In genomic region chr14:29643415-29644206, GRCh38 we compare ENCODE assay signal across 1 cellular context.
TF ChIP-seq lines count a peak whose summit lies in the region.

No MANE protein-coding gene starts in this region.

TF ChIP-seq in K562, 482 proteins besides CTCF, POLR2A, EP300 and RAD21 (continued from another document):
- TF ChIP-seq GATAD2B (IDR thresholded peaks at IDR 0.05; ENCODE audit: borderline replicate concordance), result 0 out of 2 replicates have a peak, but pooled peaks have one; percentile 40
- no peak for TF ChIP-seq PRMT5 (CRISPR knock-in tag; IDR thresholded peaks at IDR 0.05)
- peak; percentile 90 for TF ChIP-seq NFE2 (IDR thresholded peaks at IDR 0.05; ENCODE audit: low read depth)
- no peak for TF ChIP-seq MECOM (CRISPR knock-in tag; IDR thresholded peaks at IDR 0.05)
- TF ChIP-seq MLLT1 (IDR thresholded peaks at IDR 0.05), result no peak
- no peak for TF ChIP-seq PRPF4 (IDR thresholded peaks at IDR 0.05; ENCODE audit: insufficient read depth, low read depth, low read length, poor library complexity, severe bottlenecking)
- no peak for TF ChIP-seq ZKSCAN8 (CRISPR knock-in tag; IDR thresholded peaks at IDR 0.05)
- TF ChIP-seq SMARCE1 (IDR thresholded peaks at IDR 0.05), result 0 out of 2 replicates have a peak, but pooled peaks have one; percentile 16
- TF ChIP-seq PKNOX1 (IDR thresholded peaks at IDR 0.05), result no peak
- TF ChIP-seq ATF2 (CRISPR knock-in tag; IDR thresholded peaks at IDR 0.05), result no peak
- TF ChIP-seq SMAD4 (CRISPR knock-in tag; conservative IDR thresholded peaks at IDR 0.05), result 0 out of 2 replicates have a peak, but pooled peaks have one; percentile 22
- TF ChIP-seq ZNF316 (IDR thresholded peaks at IDR 0.05), result peak; percentile 99
- TF ChIP-seq ZNF79 (CRISPR knock-in tag; IDR thresholded peaks at IDR 0.05; ENCODE audit: low read depth), result no peak
- no peak for TF ChIP-seq XRCC3 (IDR thresholded peaks at IDR 0.05)
- TF ChIP-seq RUNX1 (IDR thresholded peaks at IDR 0.05; ENCODE audit: low read depth), result no peak
- TF ChIP-seq ZNF217 (CRISPR knock-in tag; IDR thresholded peaks at IDR 0.05), result no peak
- no peak for TF ChIP-seq TBP (optimal IDR thresholded peaks at IDR 0.05; ENCODE audit: low read depth, low read length)
- no peak for TF ChIP-seq ARHGAP35 (IDR thresholded peaks at IDR 0.05; ENCODE audit: partially characterized antibody)
- TF ChIP-seq FOXJ3 (CRISPR knock-in tag; IDR thresholded peaks at IDR 0.05), result no peak
- no peak for TF ChIP-seq ZNF445 (CRISPR knock-in tag; IDR thresholded peaks at IDR 0.05; ENCODE audit: low read depth)
- TF ChIP-seq KDM1A (IDR thresholded peaks at IDR 0.05), result no peak
- TF ChIP-seq ZNF766 (CRISPR knock-in tag; conservative IDR thresholded peaks at IDR 0.05), result 0 out of 2 replicates have a peak, but pooled peaks have one; percentile 33
- TF ChIP-seq BCOR (IDR thresholded peaks at IDR 0.05), result no peak
- TF ChIP-seq FIP1L1 (IDR thresholded peaks at IDR 0.05; ENCODE audit: low read depth, low read length, poor library complexity, severe bottlenecking), result no peak
- no peak for TF ChIP-seq PRDM10 (IDR thresholded peaks at IDR 0.05; ENCODE audit: partially characterized antibody)
- peak; percentile 61 for TF ChIP-seq SMARCA4 (IDR thresholded peaks at IDR 0.05)
- no peak for TF ChIP-seq CTBP1 (IDR thresholded peaks at IDR 0.05; ENCODE audit: borderline replicate concordance)
- 0 out of 2 replicates have a peak, but pooled peaks have one; percentile 23 for TF ChIP-seq EP400 (IDR thresholded peaks at IDR 0.05)
- no peak for TF ChIP-seq ARID3A (IDR thresholded peaks at IDR 0.05; ENCODE audit: borderline replicate concordance, low read depth, low read length)
- TF ChIP-seq EGR1 (conservative IDR thresholded peaks at IDR 0.05), result no peak
- TF ChIP-seq PHTF2 (CRISPR knock-in tag; IDR thresholded peaks at IDR 0.05), result no peak
- no peak for TF ChIP-seq ID3 (CRISPR knock-in tag; IDR thresholded peaks at IDR 0.05)
- TF ChIP-seq ID3 (tag; IDR thresholded peaks at IDR 0.05), result no peak
- TF ChIP-seq PHF8 (IDR thresholded peaks at IDR 0.05; ENCODE audit: borderline replicate concordance, low read length), result no peak
- no peak for TF ChIP-seq ZFP1 (CRISPR knock-in tag; IDR thresholded peaks at IDR 0.05)
- no peak for TF ChIP-seq EZH2 (IDR thresholded peaks at IDR 0.05; ENCODE audit: borderline replicate concordance, low read depth, low read length)
- no peak for TF ChIP-seq SMARCC2 (IDR thresholded peaks at IDR 0.05; ENCODE audit: low read depth)
- TF ChIP-seq ARID1B (IDR thresholded peaks at IDR 0.05), result peak; percentile 51
- no peak for TF ChIP-seq ZNF398 (CRISPR knock-in tag; IDR thresholded peaks at IDR 0.05)
- no peak for TF ChIP-seq POLR2H (tag; IDR thresholded peaks at IDR 0.05; ENCODE audit: low read depth)
- peak; percentile 99 for TF ChIP-seq MAFF (IDR thresholded peaks at IDR 0.05; ENCODE audit: low read length)
- peak; percentile 98 for TF ChIP-seq C11orf30 (IDR thresholded peaks at IDR 0.05; ENCODE audit: low read depth)
- TF ChIP-seq ZNF592 (IDR thresholded peaks at IDR 0.05), result peak; percentile 61; the same call in 1 of the 2 replicates
- TF ChIP-seq MAFG (tag; conservative IDR thresholded peaks at IDR 0.05), result peak; percentile 98
- no peak for TF ChIP-seq RBM34 (IDR thresholded peaks at IDR 0.05; ENCODE audit: borderline replicate concordance, insufficient read depth, low read length)
- no peak for TF ChIP-seq ZNF324 (CRISPR knock-in tag; IDR thresholded peaks at IDR 0.05)
- no peak for TF ChIP-seq FUS (optimal IDR thresholded peaks at IDR 0.05; ENCODE audit: low read depth, low read length)
